19 cellular contexts compared by ENCODE assay signal in genomic region chr15:77644543-77645247, GRCh38. TPM values are rescaled to one million over a fixed set of nuclear protein-coding genes. Genes with fewer than 3 reads are reported as not detected.
"Had no signal": no experiment of that assay in that cellular context is flagged by ENCODE, and none has a peak within 500 bp of the region (broad histone marks: within the 10 kb centered on the region; RNA-seq: fewer than 3 reads in every experiment).

No MANE protein-coding gene starts in this region.

- H3K27ac ChIP-seq: hepatocyte, ovary, right atrium auricular region, suprapubic skin, thyroid gland, upper lobe of right lung, vagina had no signal

- DNase-seq: erythroblast; foreskin melanocyte; head of caudate nucleus; naive thymus-derived CD8-positive, alpha-beta T cell; nucleus accumbens; ovary; small intestine; stimulated activated CD4-positive, alpha-beta T cell treated with anti-CD3 and anti-CD28 coated beads, Interleukin-12 subunit alpha, Interleukin-12 subunit beta, amount 100 ng/mL, for 4 hours; stimulated activated CD4-positive, alpha-beta T cell treated with anti-CD3 and anti-CD28 coated beads, Interleukin-4, amount 100 ng/mL, for 1 hour; stimulated activated CD8-positive, alpha-beta memory T cell treated with anti-CD3 and anti-CD28 coated beads, Interleukin-4, amount 100 ng/mL, for 48 hours; stimulated activated naive CD8-positive, alpha-beta T cell treated with anti-CD3 and anti-CD28 coated beads, Interleukin-15, Interleukin-2, amounts not matched to agents 100 U/mL and 50 U/mL, for 24 hours; thyroid gland; upper lobe of right lung had no signal

- H3K27me3 ChIP-seq: hepatocyte, ovary, right atrium auricular region, thyroid gland, vagina had no signal

- H3K36me3 ChIP-seq: ovary, right atrium auricular region, suprapubic skin, thyroid gland, upper lobe of right lung, vagina had no signal

- ATAC-seq: naive thymus-derived CD8-positive, alpha-beta T cell; stimulated activated effector memory CD8-positive, alpha-beta T cell treated with anti-CD3 and anti-CD28 coated beads, Interleukin-12 subunit alpha, Interleukin-12 subunit beta, amount 100 ng/mL, for 72 hours; stimulated activated naive CD8-positive, alpha-beta T cell treated with anti-CD3 and anti-CD28 coated beads, Interleukin-15, Interleukin-2, amounts not matched to agents 100 U/mL and 50 U/mL, for 24 hours; upper lobe of right lung had no signal

- H3K9me3 ChIP-seq: ovary, right atrium auricular region, suprapubic skin, thyroid gland, upper lobe of right lung, vagina had no signal

- H3K4me1 ChIP-seq: suprapubic skin, thyroid gland, upper lobe of right lung, vagina had no signal

- H3K4me3 ChIP-seq: hepatocyte, ovary, right atrium auricular region, suprapubic skin, thyroid gland, upper lobe of right lung, vagina had no signal

RNA-seq across cellular contexts. Expression of gene LINGO1, which starts 12.0 kb away (rescaled TPM):
- total RNA-seq: mononuclear cell; naive thymus-derived CD8-positive, alpha-beta T cell had no signal
